15 cellular contexts compared by ENCODE assay signal in genomic region chr14:65594882-65595237, GRCh38.
DNase-seq lines count a peak whose midpoint lies in the region; ATAC-seq and TF ChIP-seq lines count a peak whose summit lies in the region.
"Had no signal": no experiment of that assay in that cellular context is flagged by ENCODE, and none has a peak within 500 bp of the region (broad histone marks: within the 10 kb centered on the region; RNA-seq: fewer than 3 reads in every experiment).

No MANE protein-coding gene starts in this region.

- BruUV-seq in PC-3 (replicated peaks; lab: Mats Ljungman, UMichigan): no TSS peak

- H3K9me3 ChIP-seq in PC-3 (ENCODE audit: low read length): no peaks in the 10 kb centered on the region

- 0 out of 2 replicates have a peak, but pooled peaks cover 4% of the 10 kb centered on the region for H3K36me3 ChIP-seq in PC-3 (ENCODE audit: low read depth, low read length)

- H3K4me3 ChIP-seq in PC-3 (ENCODE audit: low read length): no peak overlapping the region
- H3K4me3 ChIP-seq: BLaER1, GM12878, GM23248 had no signal

- H3K4me2 ChIP-seq in PC-3 (ENCODE audit: low read length): peak overlapping the region; percentile 67
- H3K4me2 ChIP-seq: BLaER1 had no signal

- POLR2A ChIA-PET in PC-3 (lab: Charles Lee; ENCODE audit: unreplicated experiment): no interaction called here

- H3F3A ChIP-seq in PC-3 (ENCODE audit: low read length, unreplicated experiment): peaks cover 7% of the 10 kb centered on the region

- H3K27me3 ChIP-seq in PC-3 (ENCODE audit: low read length): no peaks in the 10 kb centered on the region
- H3K27me3 ChIP-seq: BLaER1 had no signal

- intact Hi-C loops in PC-3 (cut with micrococcal nuclease) (loop anchor here (5.0 kb wide), 1 partner anchor 43 kb away; no protein-coding TSS in a partner anchor), Right ventricle myocardium inferior (cut with DNase I) (no loop called here)

- peaks cover 77% of the 10 kb centered on the region for H3K79me2 ChIP-seq in PC-3 (ENCODE audit: low read length)

- no peak for ATAC-seq in PC-3
- ATAC-seq in Right ventricle myocardium inferior: no peak
- ATAC-seq: GM12878 had no signal

- CTCF ChIA-PET in PC-3 (lab: Charles Lee): no interaction called here

- in situ Hi-C loops in G401 (cut with HindIII; ENCODE audit: low sequenced_read_pairs): no loop called here

- no peaks in the 10 kb centered on the region for H3K9me2 ChIP-seq in PC-3 (replicated peaks; ENCODE audit: low read length)

- peaks cover 27% of the 10 kb centered on the region for H3K4me1 ChIP-seq in PC-3 (ENCODE audit: insufficient read depth, low read length)
- H3K4me1 ChIP-seq: BLaER1 had no signal

- TF ChIP-seq CTCF in PC-3 (conservative IDR thresholded peaks at IDR 0.05; ENCODE audit: low read depth, low read length): no peak

- peaks cover 9% of the 10 kb centered on the region for H4K20me1 ChIP-seq in PC-3 (ENCODE audit: low read length)
- H4K20me1 ChIP-seq: BLaER1 had no signal

- no peak overlapping the region for H2AFZ ChIP-seq in PC-3 (ENCODE audit: low read length)
- H2AFZ ChIP-seq: GM23248 had no signal

- H3K27ac ChIP-seq in PC-3 (ENCODE audit: low read length): peak overlapping the region; percentile 37; the same call in 1 of the 2 replicates
- H3K27ac ChIP-seq: BLaER1, GM23248 had no signal

- H3K9ac ChIP-seq in PC-3 (ENCODE audit: low read length): no peak overlapping the region
- H3K9ac ChIP-seq: BLaER1, GM23248 had no signal

- DNase-seq in G401 (ENCODE audit: low spot score) (peak; percentile 56), PC-3 (no peak), cerebellum (ENCODE audit: low spot score) (peak; percentile 28), Right ventricle myocardium inferior (ENCODE audit: missing footprints) (no peak), HuH-7.5 (ENCODE audit: low spot score) (no peak), DMS53 (lab: John Stamatoyannopoulos, UW) (no peak)
- DNase-seq: CD4-positive, alpha-beta T cell; CD8-positive, alpha-beta memory T cell; DMS 273 treated with DMSO at 0.1 percent for 48 hours; DND-41; GDM1; GM23248; HCEC 1CT had no signal

Comparison
In these comparisons a context has a peak if more than half of its experiments do, and no peak if none do; other contexts are left out.
1. DNase-seq: peak in G401 (single experiment) and cerebellum (single experiment); none in PC-3 (single experiment), Right ventricle myocardium inferior (single experiment), HuH-7.5 (single experiment) and DMS53 (single experiment).